8 cellular contexts compared by ENCODE assay signal in genomic region chr11:83583953-83584352, GRCh38.
A peak's percentile ranks its signal among the peaks of the same experiment; 100 is the strongest.
DNase-seq lines count a peak whose midpoint lies in the region; ATAC-seq, FAIRE-seq and TF ChIP-seq lines count a peak whose summit lies in the region.

No MANE protein-coding gene starts in this region.

- ATAC-seq in GM19043 (IDR thresholded peaks at IDR 0.05; ENCODE audit: low read depth, unreplicated experiment) (peak; percentile 87), HG03039 (IDR thresholded peaks at IDR 0.05; ENCODE audit: unreplicated experiment) (peak; percentile 100)

- no peaks in the 10 kb centered on the region for H3K27me3 ChIP-seq in bronchial epithelial cell (ENCODE audit: control insufficient read depth, insufficient read depth, low read length)

- H3K4me3 Mint-ChIP-seq in osteocyte (ENCODE audit: unreplicated experiment): no peak overlapping the region

- no peaks in the 10 kb centered on the region for H3K4me1 Mint-ChIP-seq in osteocyte (ENCODE audit: unreplicated experiment)

- H3K4me3 ChIP-seq in AG09309 (ENCODE audit: control insufficient read depth, low read depth, low read length) (no peak overlapping the region), bronchial epithelial cell (ENCODE audit: low read depth, low read length) (no peak overlapping the region)

- H3K36me3 Mint-ChIP-seq in osteocyte (ENCODE audit: unreplicated experiment): no peaks in the 10 kb centered on the region

- TF ChIP-seq CTCF in AG09309 (IDR thresholded peaks at IDR 0.05; ENCODE audit: control insufficient read depth, insufficient read depth, low read depth, low read length, missing control alignments): no peak
- TF ChIP-seq CTCF in bronchial epithelial cell (IDR thresholded peaks at IDR 0.05; ENCODE audit: insufficient read depth, low read length, severe bottlenecking): no peak
- TF ChIP-seq CTCF in osteocyte (IDR thresholded peaks at IDR 0.05): no peak

- no peaks in the 10 kb centered on the region for H3K36me3 ChIP-seq in bronchial epithelial cell (ENCODE audit: control insufficient read depth, insufficient read depth, low read length)

- H3K27ac Mint-ChIP-seq in osteocyte (ENCODE audit: unreplicated experiment): no peak overlapping the region

- FAIRE-seq in bronchial epithelial cell (lab: Jason Lieb, UNC): peak; percentile 77

- DNase-seq in AG09309 (ENCODE audit: low read depth) (peak; percentile 42), bronchial epithelial cell (ENCODE audit: low read depth) (peak; percentile 92), osteocyte (ENCODE audit: extremely low spot score, unreplicated experiment) (no peak), NCI-H69 (lab: John Stamatoyannopoulos, UW) (no peak), NCI-H1694 treated with DMSO at 0.1 percent for 48 hours (lab: John Stamatoyannopoulos, UW) (no peak), UCSD-AML1 (lab: John Stamatoyannopoulos, UW; ENCODE audit: unreplicated experiment) (no peak)

- H3K9me3 Mint-ChIP-seq in osteocyte (ENCODE audit: unreplicated experiment): no peaks in the 10 kb centered on the region

- peaks cover 4% of the 10 kb centered on the region for H3K27me3 Mint-ChIP-seq in osteocyte (ENCODE audit: unreplicated experiment)

Comparison
In these comparisons a context has a peak if more than half of its experiments do, and no peak if none do; other contexts are left out.
1. DNase-seq: peak in AG09309 (single experiment) and bronchial epithelial cell (single experiment); none in osteocyte (single experiment), NCI-H69 (single experiment), NCI-H1694 treated with DMSO at 0.1 percent for 48 hours (single experiment) and UCSD-AML1 (single experiment).